In genomic region chr7:100879685-100880261, GRCh38 we compare ENCODE assay signal across 14 cellular contexts. TPM values are rescaled to one million over a fixed set of nuclear protein-coding genes. Genes with fewer than 3 reads are reported as not detected.
DNase-seq lines count a peak whose midpoint lies in the region; ATAC-seq, FAIRE-seq and TF ChIP-seq lines count a peak whose summit lies in the region.
"Had no signal": no experiment of that assay in that cellular context is flagged by ENCODE, and none has a peak within 500 bp of the region (broad histone marks: within the 10 kb centered on the region; RNA-seq: fewer than 3 reads in every experiment).

No MANE protein-coding gene starts in this region.

- peaks cover 68 to 91% (median 89%) of the 10 kb centered on the region in 11 experiments for H3K36me3 ChIP-seq in BLaER1 treated with 17β-estradiol and CSF1 and Interleukin-3, amounts not matched to agents 10 nM and 100 nM
- peaks cover 58% of the 10 kb centered on the region for H3K36me3 ChIP-seq in GM23338 (ENCODE audit: insufficient read depth)
- peaks cover 35% of the 10 kb centered on the region for H3K36me3 ChIP-seq in astrocyte (ENCODE audit: insufficient read depth, low read length)
- H3K36me3 ChIP-seq in PC-9 (ENCODE audit: low read depth), result peaks cover 49% of the 10 kb centered on the region
- H3K36me3 ChIP-seq in ovary, result no peaks in the 10 kb centered on the region

- peak overlapping the region in 10 of 11 experiments; percentile 14 to 96 (median 40); a peak in 10 of 22 replicates for H3K9ac ChIP-seq in BLaER1 treated with 17β-estradiol and CSF1 and Interleukin-3, amounts not matched to agents 10 nM and 100 nM
- H3K9ac ChIP-seq in astrocyte (ENCODE audit: low read length), result peak overlapping the region; percentile 43
- H3K9ac ChIP-seq: parathyroid adenoma had no signal

- H3K4me1 ChIP-seq in BLaER1 treated with 17β-estradiol and CSF1 and Interleukin-3, amounts not matched to agents 10 nM and 100 nM, result peaks cover 56 to 87% (median 79%) of the 10 kb centered on the region in 10 experiments
- peaks cover 8% of the 10 kb centered on the region for H3K4me1 ChIP-seq in GM23338 (ENCODE audit: insufficient read depth)
- peaks cover 12% of the 10 kb centered on the region for H3K4me1 ChIP-seq in astrocyte (ENCODE audit: insufficient read depth, low read length)
- peaks cover 16% of the 10 kb centered on the region for H3K4me1 ChIP-seq in PC-9 (replicated peaks; ENCODE audit: insufficient read depth)
- peaks cover 6% of the 10 kb centered on the region for H3K4me1 ChIP-seq in ovary (ENCODE audit: insufficient read depth)

- H3K36me3 Mint-ChIP-seq in GM23338 (ENCODE audit: low read depth) (peaks cover 92% of the 10 kb centered on the region), astrocyte (ENCODE audit: low read depth, unreplicated experiment) (peaks cover 23% of the 10 kb centered on the region)

- H3K9me2 ChIP-seq in GM23338 (ENCODE audit: insufficient read depth) (no peaks in the 10 kb centered on the region), PC-9 (ENCODE audit: insufficient read depth) (no peaks in the 10 kb centered on the region)

- CTCF ChIA-PET in PC-9 (lab: Charles Lee), result no interaction called here

- peaks cover 20% of the 10 kb centered on the region for H3K27me3 Mint-ChIP-seq in GM23338 (ENCODE audit: insufficient read depth, low read depth, poor library complexity)
- H3K27me3 Mint-ChIP-seq in astrocyte (ENCODE audit: low read depth, unreplicated experiment), result no peaks in the 10 kb centered on the region

- no peak for DNase-seq in GM23338 (ENCODE audit: low spot score)
- DNase-seq in astrocyte (ENCODE audit: low read depth), result no peak
- peak; percentile 45 for DNase-seq in islet precursor cell
- no peak for DNase-seq in GM03348 (ENCODE audit: low spot score)
- no peak for DNase-seq in PC-9
- DNase-seq in DMS53 treated with DMSO at 0.1 percent for 48 hours (lab: John Stamatoyannopoulos, UW; ENCODE audit: unreplicated experiment), result no peak
- no peak for DNase-seq in ovary
- DNase-seq: activated gamma-delta T cell treated with Interleukin-2 at 50 U/mL for 16 hours, lower lobe of right lung, NCI-H1105, NCI-H774 had no signal

- POLR2A ChIA-PET in PC-9 (lab: Charles Lee; ENCODE audit: unreplicated experiment), result no interaction called here

- H3K9me3 Mint-ChIP-seq in GM23338 (peaks cover 3% of the 10 kb centered on the region; the same call in 1 of the 3 replicates), astrocyte (ENCODE audit: unreplicated experiment) (peaks cover 1% of the 10 kb centered on the region)

- no peak for TF ChIP-seq CTCF in GM23338 (conservative IDR thresholded peaks at IDR 0.05; ENCODE audit: low read depth in 2 of 2)
- TF ChIP-seq CTCF in astrocyte (IDR thresholded peaks at IDR 0.05; ENCODE audit: insufficient read depth, low read depth, low read length), result no peak
- no peak for TF ChIP-seq CTCF in PC-9 (conservative IDR thresholded peaks at IDR 0.05)
- no peak for TF ChIP-seq CTCF in ovary (IDR thresholded peaks at IDR 0.05)

- peaks cover 68 to 96% (median 93%) of the 10 kb centered on the region in 11 experiments; a peak in 21 of 22 replicates for H4K20me1 ChIP-seq in BLaER1 treated with 17β-estradiol and CSF1 and Interleukin-3, amounts not matched to agents 10 nM and 100 nM
- peaks cover 60% of the 10 kb centered on the region for H4K20me1 ChIP-seq in GM23338 (replicated peaks; ENCODE audit: insufficient read depth)
- peaks cover 82% of the 10 kb centered on the region for H4K20me1 ChIP-seq in astrocyte (ENCODE audit: insufficient read depth, low read length)
- H4K20me1 ChIP-seq in PC-9 (ENCODE audit: insufficient read depth), result peaks cover 50% of the 10 kb centered on the region

- peak overlapping the region in 8 of 11 experiments; percentile 20 to 99 (median 62); a peak in 7 of 22 replicates for H3K4me2 ChIP-seq in BLaER1 treated with 17β-estradiol and CSF1 and Interleukin-3, amounts not matched to agents 10 nM and 100 nM
- no peak overlapping the region for H3K4me2 ChIP-seq in GM23338
- peak overlapping the region; percentile 37 for H3K4me2 ChIP-seq in astrocyte (ENCODE audit: low read length)
- H3K4me2 ChIP-seq in PC-9, result no peak overlapping the region

- peaks cover 79% of the 10 kb centered on the region for H3K79me2 ChIP-seq in GM23338 (replicated peaks; ENCODE audit: insufficient read depth)
- peaks cover 91% of the 10 kb centered on the region for H3K79me2 ChIP-seq in astrocyte (ENCODE audit: insufficient read depth, low read length)
- peaks cover 69% of the 10 kb centered on the region for H3K79me2 ChIP-seq in PC-9 (ENCODE audit: low read depth)

- no peak for TF ChIP-seq EP300 in ovary (IDR thresholded peaks at IDR 0.05)

- WGBS in ovary, 3 donors, result 78 to 79% (median 78%) methylated on average over 11 of the region's 11 CpGs

- no TSS peak for BruUV-seq in PC-9 (replicated peaks; lab: Mats Ljungman, UMichigan)

- no peaks in the 10 kb centered on the region for H3K27me3 ChIP-seq in BLaER1 treated with 17β-estradiol and CSF1 and Interleukin-3, amounts not matched to agents 10 nM and 100 nM
- no peaks in the 10 kb centered on the region for H3K27me3 ChIP-seq in GM23338 (ENCODE audit: insufficient read depth)
- no peaks in the 10 kb centered on the region for H3K27me3 ChIP-seq in astrocyte (ENCODE audit: insufficient read depth, low read length)
- H3K27me3 ChIP-seq in PC-9 (ENCODE audit: insufficient read depth, low read depth), result no peaks in the 10 kb centered on the region
- no peaks in the 10 kb centered on the region for H3K27me3 ChIP-seq in ovary
- H3K27me3 ChIP-seq: SJSA1 had no signal

- no peak overlapping the region; the same call in 2 of the 3 replicates for H3K4me3 Mint-ChIP-seq in GM23338
- peak overlapping the region; percentile 47 for H3K4me3 Mint-ChIP-seq in astrocyte (ENCODE audit: unreplicated experiment)

- H3K27ac Mint-ChIP-seq in GM23338, result peak overlapping the region; percentile 62
- H3K27ac Mint-ChIP-seq in astrocyte (ENCODE audit: unreplicated experiment), result no peak overlapping the region

- peaks cover 37% of the 10 kb centered on the region for H3K4me1 Mint-ChIP-seq in GM23338
- H3K4me1 Mint-ChIP-seq in astrocyte (ENCODE audit: low read depth, unreplicated experiment), result peaks cover 6% of the 10 kb centered on the region

- H2AFZ ChIP-seq in GM23338 (no peak overlapping the region), astrocyte (ENCODE audit: low read depth, low read length) (no peak overlapping the region), PC-9 (no peak overlapping the region)
- H2AFZ ChIP-seq: parathyroid adenoma had no signal

- no peak overlapping the region for H3K27ac ChIP-seq in BLaER1 treated with 17β-estradiol and CSF1 and Interleukin-3, amounts not matched to agents 10 nM and 100 nM
- H3K27ac ChIP-seq in GM23338 (ENCODE audit: low read depth) (peak overlapping the region; percentile 69; the same call in 1 of the 2 replicates), astrocyte (ENCODE audit: low read depth, low read length) (no peak overlapping the region), PC-9 (no peak overlapping the region), ovary (no peak overlapping the region)
- H3K27ac ChIP-seq: lower lobe of right lung, parathyroid adenoma, SJSA1 had no signal

- H3K9me3 ChIP-seq in BLaER1 treated with 17β-estradiol and CSF1 and Interleukin-3, amounts not matched to agents 10 nM and 100 nM (replicated peaks in 1 of 11), result no peaks in the 10 kb centered on the region
- H3K9me3 ChIP-seq in astrocyte (ENCODE audit: insufficient read depth, low read depth, low read length) (no peaks in the 10 kb centered on the region), PC-9 (ENCODE audit: insufficient read depth, low read depth) (no peaks in the 10 kb centered on the region), ovary (no peaks in the 10 kb centered on the region)
- H3K9me3 ChIP-seq: lower lobe of right lung, SJSA1 had no signal

- no peak for ATAC-seq in GM23338
- ATAC-seq: lower lobe of right lung had no signal

- H3K4me3 ChIP-seq in BLaER1 treated with 17β-estradiol and CSF1 and Interleukin-3, amounts not matched to agents 10 nM and 100 nM, result no peak overlapping the region
- H3K4me3 ChIP-seq in GM23338 (no peak overlapping the region), astrocyte (ENCODE audit: insufficient read depth, low read depth, low read length) (no peak overlapping the region), PC-9 (no peak overlapping the region), ovary (no peak overlapping the region)
- H3K4me3 ChIP-seq: lower lobe of right lung, SJSA1 had no signal

- no peak for TF ChIP-seq POLR2A in ovary (IDR thresholded peaks at IDR 0.05)

- FAIRE-seq in astrocyte (lab: Jason Lieb, UNC), result no peak

- H3F3A ChIP-seq in GM23338 (replicated peaks; ENCODE audit: low read depth), result peaks cover 30% of the 10 kb centered on the region
- H3F3A ChIP-seq in PC-9 (ENCODE audit: insufficient read depth, low read depth), result peaks cover 27% of the 10 kb centered on the region; the same call in 1 of the 2 replicates

- intact Hi-C loops in PC-9 (cut with micrococcal nuclease; ENCODE audit: unreplicated experiment), result no loop called here
- intact Hi-C loops in ovary (cut with DNase I), result loop anchor here in 1 of 4 donors (10.0 kb wide), 1 partner anchor 365 kb away; the partner anchor contains the start of gene FIS1

RNA-seq across cellular contexts. Expression of gene SRRT, which starts 4.9 kb away (rescaled TPM):
- 98.3 and 113 TPM in 2 replicates for total RNA-seq in GM23338 (2014; rRNA removed; shearing (Covaris generic))
- 125 and 140 TPM in 2 replicates for polyA plus RNA-seq in GM23338 (2016; fragmentation: Nextera tagmentation; extraction: Ambion mirVana)
- total RNA-seq in astrocyte, result 112 and 118 TPM in 2 replicates
- total RNA-seq in PC-9 (2021), result 116 and 144 TPM in 2 replicates
- total RNA-seq in ovary, result 100 to 1,000 TPM in 5 of 7 donors, 10 to 100 TPM in 2; 74.2 to 191 (median 149) TPM
- polyA plus RNA-seq in ovary, result 100 to 1,000 TPM in 1 of 2 donors, 10 to 100 TPM in 1; 45.8 to 111 TPM

RNA-seq across cellular contexts. Expression of gene UFSP1, which starts 9.7 kb away (rescaled TPM):
- 11.5 and 11.8 TPM in 2 replicates for total RNA-seq in GM23338 (2014; rRNA removed; shearing (Covaris generic))
- polyA plus RNA-seq in GM23338 (2016; fragmentation: Nextera tagmentation; extraction: Ambion mirVana) (2.0 and 4.1 TPM in 2 replicates), ovary (1 to 10 TPM in 1 of 2 donors, under 1 TPM in 1; 0.38 to 1.8 TPM)
- total RNA-seq in astrocyte (2.7 and 3.3 TPM in 2 replicates), PC-9 (2021) (2.7 and 2.8 TPM in 2 replicates), ovary (1 to 10 TPM; 2.9 to 7.9 (median 4.7) TPM)

RNA-seq across cellular contexts. Expression of gene TRIP6, which starts 12.6 kb away (rescaled TPM):
- total RNA-seq in GM23338 (2014; rRNA removed; shearing (Covaris generic)), result 106 and 112 TPM in 2 replicates
- polyA plus RNA-seq in GM23338 (2016; fragmentation: Nextera tagmentation; extraction: Ambion mirVana) (44.6 and 45.0 TPM in 2 replicates), ovary (10 to 100 TPM; 17.3 to 72.5 TPM)
- total RNA-seq in astrocyte (86.9 and 99.9 TPM in 2 replicates), PC-9 (2021) (89.3 and 91.4 TPM in 2 replicates), ovary (10 to 100 TPM; 42.9 to 98.8 (median 82.0) TPM)

RNA-seq across cellular contexts. Expression of gene ACHE, which starts 15.9 kb away (rescaled TPM):
- 1.5 and 3.7 TPM in 2 replicates for total RNA-seq in GM23338 (2014; rRNA removed; shearing (Covaris generic))
- 3.6 and 3.9 TPM in 2 replicates for polyA plus RNA-seq in GM23338 (2016; fragmentation: Nextera tagmentation; extraction: Ambion mirVana)
- total RNA-seq in astrocyte, result 12.1 and 18.9 TPM in 2 replicates
- total RNA-seq in PC-9 (2021), result 0.28 and 0.35 TPM in 2 replicates
- total RNA-seq in ovary, result 10 to 100 TPM in 2 of 7 donors, 1 to 10 TPM in 4, under 1 TPM in 1; 0.48 to 15.3 (median 4.9) TPM
- polyA plus RNA-seq in ovary, result 1 to 10 TPM in 1 of 2 donors, under 1 TPM in 1; 0.37 to 1.8 TPM

RNA-seq across cellular contexts. Expression of gene SLC12A9, which starts 27.3 kb away (rescaled TPM):
- total RNA-seq in GM23338 (2014; rRNA removed; shearing (Covaris generic)), result 32.3 and 39.9 TPM in 2 replicates
- polyA plus RNA-seq in GM23338 (2016; fragmentation: Nextera tagmentation; extraction: Ambion mirVana) (9.7 and 10.3 TPM in 2 replicates), ovary (10 to 100 TPM in 1 of 2 donors, 1 to 10 TPM in 1; 4.7 to 20.9 TPM)
- total RNA-seq in astrocyte (26.7 and 30.5 TPM in 2 replicates), PC-9 (2021) (34.7 and 36.7 TPM in 2 replicates), ovary (10 to 100 TPM; 10.1 to 31.8 (median 26.9) TPM)

Comparison
In these comparisons a context has a peak if more than half of its experiments do, and no peak if none do; other contexts are left out.
1. H3K4me2 ChIP-seq: peak in BLaER1 treated with 17β-estradiol and CSF1 and Interleukin-3, amounts not matched to agents 10 nM and 100 nM (8 of 11) and astrocyte (single experiment); none in GM23338 (single experiment) and PC-9 (single experiment).